Comparison of ENCODE assay signal across 1 cellular context in genomic region chr3:111882799-111883198, GRCh38.
A peak's percentile ranks its signal among the peaks of the same experiment; 100 is the strongest.
TF ChIP-seq lines count a peak whose summit lies in the region.

No MANE protein-coding gene starts in this region.

TF ChIP-seq in GM12878, 131 proteins besides CTCF, POLR2A, EP300 and RAD21:
- peak; percentile 45 for TF ChIP-seq MTA2 (IDR thresholded peaks at IDR 0.05; ENCODE audit: low read depth)
- TF ChIP-seq ATF2 (IDR thresholded peaks at IDR 0.05; ENCODE audit: low read length), result peak; percentile 47; the same call in 1 of the 2 replicates
- TF ChIP-seq MEF2B (IDR thresholded peaks at IDR 0.05; ENCODE audit: partially characterized antibody, poor library complexity, severe bottlenecking), result peak; percentile 48
- TF ChIP-seq ASH2L (IDR thresholded peaks at IDR 0.05; ENCODE audit: borderline replicate concordance, low read depth), result no peak
- TF ChIP-seq SPI1 (IDR thresholded peaks at IDR 0.05; ENCODE audit: borderline replicate concordance, insufficient read depth, low read depth, low read length), result 0 out of 2 replicates have a peak, but pooled peaks have one; percentile 10
- TF ChIP-seq JUNB (IDR thresholded peaks at IDR 0.05), result peak; percentile 19; the same call in 1 of the 2 replicates
- TF ChIP-seq MEF2A (IDR thresholded peaks at IDR 0.05; ENCODE audit: insufficient read depth, low read depth, low read length), result peak; percentile 68; the same call in 1 of the 2 replicates
- peak; percentile 75 for TF ChIP-seq RUNX3 (IDR thresholded peaks at IDR 0.05; ENCODE audit: low read length)
- TF ChIP-seq CBFB (IDR thresholded peaks at IDR 0.05; ENCODE audit: low read depth), result no peak
- peak; percentile 66 for TF ChIP-seq ATF7 (IDR thresholded peaks at IDR 0.05; ENCODE audit: low read depth)
